6 cellular contexts compared by ENCODE assay signal in the genomic region with DNA sequence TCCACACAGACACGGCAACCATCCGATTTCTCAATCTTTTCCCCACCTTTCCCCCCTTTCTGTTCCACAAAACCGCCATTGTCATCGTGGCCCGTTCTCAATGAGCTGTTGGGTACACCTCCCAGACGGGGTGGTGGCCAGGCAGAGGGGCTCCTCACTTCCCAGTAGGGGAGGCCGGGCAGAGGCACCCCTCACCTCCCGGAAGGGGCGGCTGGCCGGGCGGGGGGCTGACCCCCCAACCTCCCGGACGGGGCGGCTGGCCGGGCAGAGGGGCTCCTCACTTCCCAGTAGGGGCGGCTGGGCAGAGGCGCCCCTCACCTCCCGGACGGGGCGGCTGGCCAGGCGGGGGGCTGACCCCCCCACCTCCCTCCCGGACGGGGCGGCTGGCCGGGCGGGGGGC. TPM values are rescaled to one million over a fixed set of nuclear protein-coding genes. Genes with fewer than 3 reads are reported as not detected.
"Had no signal": no experiment of that assay in that cellular context is flagged by ENCODE, and none has a peak within 500 bp of the region (broad histone marks: within the 10 kb centered on the region; RNA-seq: fewer than 3 reads in every experiment).

No MANE protein-coding gene starts in this region.

RNA-seq across cellular contexts. Expression of gene NLRC4, which starts 28.8 kb away (rescaled TPM):
- total RNA-seq: activated CD4-positive, alpha-beta T cell treated with anti-CD3 and anti-CD28 coated beads, Interleukin-2, amount 10 ng/mL, durations not matched to agents 7 days and 5 days; activated CD8-positive, alpha-beta memory T cell treated with anti-CD3 and anti-CD28 coated beads for 36 hours; activated CD8-positive, alpha-beta T cell treated with anti-CD3 and anti-CD28 coated beads for 36 hours; activated CD8-positive, alpha-beta T cell treated with anti-CD3 and anti-CD28 coated beads, Interleukin-2, amount 10 ng/mL, durations not matched to agents 7 days and 5 days; T-helper 2 cell treated with Interferon-gamma antibody and Interleukin-4, amounts not matched to agents 100 ng/mL and 5 ng/mL, for 36 hours; WTC11 had no signal
